11 cellular contexts compared by ENCODE assay signal in the genomic region with DNA sequence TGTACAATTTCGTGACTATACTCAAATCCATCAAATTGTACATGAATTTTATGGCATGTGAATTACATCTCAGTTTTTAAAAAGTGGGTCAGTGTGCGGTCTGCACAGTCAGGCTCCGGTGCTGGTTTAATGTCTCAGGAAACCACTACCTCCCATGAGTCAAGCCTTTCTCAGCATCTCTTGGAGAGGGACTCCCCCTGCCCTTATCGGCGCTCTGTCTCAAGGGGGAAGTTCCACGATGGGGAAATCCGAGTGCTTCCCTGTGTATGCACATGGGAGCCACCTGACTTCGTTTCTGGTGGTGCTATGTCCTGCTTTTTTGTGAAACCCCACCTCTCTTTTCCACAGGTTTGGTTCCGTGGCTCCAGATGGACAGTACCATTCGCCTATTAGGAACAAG.
DNase-seq lines count a peak whose midpoint lies in the region; ATAC-seq, FAIRE-seq and TF ChIP-seq lines count a peak whose summit lies in the region.
"Had no signal": no experiment of that assay in that cellular context is flagged by ENCODE, and none has a peak within 500 bp of the region (broad histone marks: within the 10 kb centered on the region; RNA-seq: fewer than 3 reads in every experiment).

No MANE protein-coding gene starts in this region.

- BruUV-seq in GM12878 (replicated peaks; lab: Mats Ljungman, UMichigan): no TSS peak

- no peak overlapping the region for H3K4me3 ChIP-seq in GM12878
- H3K4me3 ChIP-seq: testis had no signal

- peaks cover 3 to 8% of the 10 kb centered on the region in 2 donors for H3K9me3 Mint-ChIP-seq in stimulated activated naive B cell treated with anti-CD40 and anti-IgM and Interleukin-4, amounts not matched to agents 10 μg/mL and 1 μg/mL and 100 μg/mL, for 72 hours

- POLR2A ChIA-PET in GM12878 (lab: Charles Lee): no interaction called here

- H3K9ac ChIP-seq in GM12878 (ENCODE audit: control insufficient read depth, insufficient read depth, low read length): no peak overlapping the region

- TF ChIP-seq EP300 in GM12878 (IDR thresholded peaks at IDR 0.05; ENCODE audit: borderline replicate concordance in 1 of 2, control insufficient read depth in 1 of 2, low read depth in 2 of 2, low read length in 2 of 2): peak; percentile 29 to 41; a peak in 2 of 4 replicates

- H3K27ac ChIP-seq in GM12878 (ENCODE audit: control insufficient read depth, insufficient read depth) (no peak overlapping the region), foreskin keratinocyte (no peak overlapping the region)
- H3K27ac ChIP-seq: testis had no signal

- H3K27ac Mint-ChIP-seq in T-helper 17 cell: peak overlapping the region; percentile 91
- no peak overlapping the region for H3K27ac Mint-ChIP-seq in stimulated activated naive B cell treated with anti-CD40 and anti-IgM and Interleukin-4, amounts not matched to agents 10 μg/mL and 1 μg/mL and 100 μg/mL, for 72 hours

- H2AFZ ChIP-seq in GM12878 (ENCODE audit: control insufficient read depth, low read depth, low read length): no peak overlapping the region

- TF ChIP-seq CTCF in GM12878 (IDR thresholded peaks at IDR 0.05 in 2 of 3, conservative IDR thresholded peaks at IDR 0.05 in 1 of 3; ENCODE audit: control insufficient read depth in 2 of 3, extremely low read depth in 1 of 3, insufficient read depth in 1 of 3, low read depth in 3 of 3, low read length in 3 of 3) (no peak), foreskin keratinocyte (conservative IDR thresholded peaks at IDR 0.05) (no peak)

- TF ChIP-seq POLR2A in GM12878 (IDR thresholded peaks at IDR 0.05; ENCODE audit: low read depth, low read length): no peak

- H3K4me2 ChIP-seq in GM12878 (ENCODE audit: control insufficient read depth, insufficient read depth): peak overlapping the region; percentile 34; the same call in 1 of the 2 replicates

- peaks cover 15% of the 10 kb centered on the region for H3K4me1 ChIP-seq in GM12878 (ENCODE audit: control insufficient read depth, insufficient read depth, low read length)
- no peaks in the 10 kb centered on the region for H3K4me1 ChIP-seq in foreskin keratinocyte
- H3K4me1 ChIP-seq: testis had no signal

- H3K36me3 Mint-ChIP-seq in T-helper 17 cell (ENCODE audit: low read depth): no peaks in the 10 kb centered on the region
- H3K36me3 Mint-ChIP-seq in stimulated activated naive B cell treated with anti-CD40 and anti-IgM and Interleukin-4, amounts not matched to agents 10 μg/mL and 1 μg/mL and 100 μg/mL, for 72 hours: peaks cover 1 to 3% of the 10 kb centered on the region in 2 donors

- H3K4me1 Mint-ChIP-seq in T-helper 17 cell: peaks cover 5% of the 10 kb centered on the region
- peaks cover 40 to 45% of the 10 kb centered on the region in 2 donors for H3K4me1 Mint-ChIP-seq in stimulated activated naive B cell treated with anti-CD40 and anti-IgM and Interleukin-4, amounts not matched to agents 10 μg/mL and 1 μg/mL and 100 μg/mL, for 72 hours

- H3K27me3 ChIP-seq in GM12878 (replicated peaks in 1 of 2; ENCODE audit: control insufficient read depth in 2 of 2, insufficient read depth in 2 of 2, low read length in 1 of 2) (no peaks in the 10 kb centered on the region; a peak in 1 of 4 replicates), foreskin keratinocyte (peaks cover 13% of the 10 kb centered on the region)
- H3K27me3 ChIP-seq: testis had no signal

- CTCF ChIA-PET in GM12878 (lab: Yijun Ruan, JAX): no interaction called here

- TF ChIP-seq RAD21 in GM12878 (IDR thresholded peaks at IDR 0.05; ENCODE audit: insufficient read depth, low read depth, low read length): no peak

- in situ Hi-C loops in GM12878 (cut with MboI): loop anchor here (25.0 kb wide), 1 partner anchor 907 kb away; no protein-coding TSS in a partner anchor

- SMC1A ChIA-PET in GM12878 (lab: Charles Lee; ENCODE audit: uncharacterized antibody, unreplicated experiment): no interaction called here

- no peaks in the 10 kb centered on the region for H4K20me1 ChIP-seq in GM12878 (ENCODE audit: control insufficient read depth, insufficient read depth)

- H3K9me3 ChIP-seq in T-helper 17 cell (ENCODE audit: control insufficient read depth, low read length, poor library complexity, severe bottlenecking) (no peaks in the 10 kb centered on the region), GM12878 (replicated peaks; ENCODE audit: control insufficient read depth, insufficient read depth, low read length) (no peaks in the 10 kb centered on the region; the same call in 2 of the 3 replicates)
- H3K9me3 ChIP-seq: testis had no signal

- H3K4me3 Mint-ChIP-seq in T-helper 17 cell: peak overlapping the region; percentile 63
- H3K4me3 Mint-ChIP-seq in stimulated activated naive B cell treated with anti-CD40 and anti-IgM and Interleukin-4, amounts not matched to agents 10 μg/mL and 1 μg/mL and 100 μg/mL, for 72 hours: peak overlapping the region; percentile 52 to 68

- intact Hi-C loops in GM12878 (cut with micrococcal nuclease; ENCODE audit: unreplicated experiment): no loop called here

- RAD21 ChIA-PET in GM12878 (lab: Charles Lee; ENCODE audit: unreplicated experiment): interaction anchor here (1.4 kb wide), 1 partner anchor 129 kb away, joined by 5 read pairs; no protein-coding TSS in a partner anchor

- no peaks in the 10 kb centered on the region for H3K36me3 ChIP-seq in GM12878 (ENCODE audit: control insufficient read depth in 2 of 2, insufficient read depth in 2 of 2, low read length in 1 of 2)

- ATAC-seq in GM21825 (IDR thresholded peaks at IDR 0.05; ENCODE audit: unreplicated experiment) (peak; percentile 80), T-helper 17 cell (peak; percentile 99), GM12878 (peak; percentile 89), foreskin keratinocyte (no peak), HG03520 (IDR thresholded peaks at IDR 0.05; ENCODE audit: unreplicated experiment) (no peak)
- ATAC-seq in stimulated activated naive B cell treated with anti-CD40 and anti-IgM and Interleukin-4, amounts not matched to agents 10 μg/mL and 1 μg/mL and 100 μg/mL, for 72 hours (replicated peaks): peak; percentile 91 to 93
- ATAC-seq: left lobe of liver had no signal

- H3K79me2 ChIP-seq in GM12878 (ENCODE audit: control insufficient read depth, insufficient read depth, low read length): no peaks in the 10 kb centered on the region

- H3K27me3 Mint-ChIP-seq in T-helper 17 cell: peaks cover 7% of the 10 kb centered on the region
- H3K27me3 Mint-ChIP-seq in stimulated activated naive B cell treated with anti-CD40 and anti-IgM and Interleukin-4, amounts not matched to agents 10 μg/mL and 1 μg/mL and 100 μg/mL, for 72 hours: peaks cover 41 to 63% of the 10 kb centered on the region in 2 donors

- FAIRE-seq in GM12878 (lab: Jason Lieb, UNC): peak; percentile 7
- FAIRE-seq: GM19239 had no signal

- under 1% methylated on average over 10 of the region's 10 CpGs for WGBS in GM12878 (ENCODE audit: insufficient coverage, insufficient replicate concordance, low lambda C conversion rate, missing lambda C conversion rate)

- DNase-seq in T-helper 17 cell (peak; percentile 36 to 62 (median 54)), GM12878 (ENCODE audit: low read depth, low spot score) (peak; percentile 66), foreskin keratinocyte (no peak), NCI-H2081 treated with DMSO at 0.1 percent for 48 hours (lab: John Stamatoyannopoulos, UW) (no peak), hypothalamus (lab: John Stamatoyannopoulos, UW) (no peak)
- peak; percentile 84 for DNase-seq in stimulated activated naive B cell treated with anti-CD40 and anti-IgM and Interleukin-4, amounts not matched to agents 10 μg/mL and 1 μg/mL and 100 μg/mL, for 72 hours
- DNase-seq: testis had no signal

TF ChIP-seq in GM12878, 131 proteins besides CTCF, POLR2A, EP300 and RAD21 (continues in another document):
- TF ChIP-seq TCF3 (IDR thresholded peaks at IDR 0.05; ENCODE audit: borderline replicate concordance, insufficient read depth, low read depth, low read length): no peak
- TF ChIP-seq ZSCAN29 (IDR thresholded peaks at IDR 0.05): no peak
- TF ChIP-seq, protein P1, sequence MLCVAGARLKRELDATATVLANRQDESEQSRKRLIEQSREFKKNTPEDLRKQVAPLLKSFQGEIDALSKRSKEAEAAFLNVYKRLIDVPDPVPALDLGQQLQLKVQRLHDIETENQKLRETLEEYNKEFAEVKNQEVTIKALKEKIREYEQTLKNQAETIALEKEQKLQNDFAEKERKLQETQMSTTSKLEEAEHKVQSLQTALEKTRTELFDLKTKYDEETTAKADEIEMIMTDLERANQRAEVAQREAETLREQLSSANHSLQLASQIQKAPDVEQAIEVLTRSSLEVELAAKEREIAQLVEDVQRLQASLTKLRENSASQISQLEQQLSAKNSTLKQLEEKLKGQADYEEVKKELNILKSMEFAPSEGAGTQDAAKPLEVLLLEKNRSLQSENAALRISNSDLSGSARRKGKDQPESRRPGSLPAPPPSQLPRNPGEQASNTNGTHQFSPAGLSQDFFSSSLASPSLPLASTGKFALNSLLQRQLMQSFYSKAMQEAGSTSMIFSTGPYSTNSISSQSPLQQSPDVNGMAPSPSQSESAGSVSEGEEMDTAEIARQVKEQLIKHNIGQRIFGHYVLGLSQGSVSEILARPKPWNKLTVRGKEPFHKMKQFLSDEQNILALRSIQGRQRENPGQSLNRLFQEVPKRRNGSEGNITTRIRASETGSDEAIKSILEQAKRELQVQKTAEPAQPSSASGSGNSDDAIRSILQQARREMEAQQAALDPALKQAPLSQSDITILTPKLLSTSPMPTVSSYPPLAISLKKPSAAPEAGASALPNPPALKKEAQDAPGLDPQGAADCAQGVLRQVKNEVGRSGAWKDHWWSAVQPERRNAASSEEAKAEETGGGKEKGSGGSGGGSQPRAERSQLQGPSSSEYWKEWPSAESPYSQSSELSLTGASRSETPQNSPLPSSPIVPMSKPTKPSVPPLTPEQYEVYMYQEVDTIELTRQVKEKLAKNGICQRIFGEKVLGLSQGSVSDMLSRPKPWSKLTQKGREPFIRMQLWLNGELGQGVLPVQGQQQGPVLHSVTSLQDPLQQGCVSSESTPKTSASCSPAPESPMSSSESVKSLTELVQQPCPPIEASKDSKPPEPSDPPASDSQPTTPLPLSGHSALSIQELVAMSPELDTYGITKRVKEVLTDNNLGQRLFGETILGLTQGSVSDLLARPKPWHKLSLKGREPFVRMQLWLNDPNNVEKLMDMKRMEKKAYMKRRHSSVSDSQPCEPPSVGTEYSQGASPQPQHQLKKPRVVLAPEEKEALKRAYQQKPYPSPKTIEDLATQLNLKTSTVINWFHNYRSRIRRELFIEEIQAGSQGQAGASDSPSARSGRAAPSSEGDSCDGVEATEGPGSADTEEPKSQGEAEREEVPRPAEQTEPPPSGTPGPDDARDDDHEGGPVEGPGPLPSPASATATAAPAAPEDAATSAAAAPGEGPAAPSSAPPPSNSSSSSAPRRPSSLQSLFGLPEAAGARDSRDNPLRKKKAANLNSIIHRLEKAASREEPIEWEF (IDR thresholded peaks at IDR 0.05; ENCODE audit: insufficient replicate concordance, low read depth, low read length): no peak
- no peak for TF ChIP-seq NR2C1 (IDR thresholded peaks at IDR 0.05)
- no peak for TF ChIP-seq YY1 (IDR thresholded peaks at IDR 0.05; ENCODE audit: low read depth, low read length)
- TF ChIP-seq SPI1 (IDR thresholded peaks at IDR 0.05; ENCODE audit: borderline replicate concordance, insufficient read depth, low read depth, low read length): peak; percentile 22; the same call in 1 of the 2 replicates
- no peak for TF ChIP-seq NRF1 (conservative IDR thresholded peaks at IDR 0.05; ENCODE audit: low read depth, low read length)
- TF ChIP-seq MXI1 (IDR thresholded peaks at IDR 0.05; ENCODE audit: low read depth, low read length): no peak

Comparison
In these comparisons a context has a peak if more than half of its experiments do, and no peak if none do; other contexts are left out.
1. ATAC-seq: peak in GM21825 (single experiment), T-helper 17 cell (single experiment), GM12878 (single experiment) and stimulated activated naive B cell treated with anti-CD40 and anti-IgM and Interleukin-4, amounts not matched to agents 10 μg/mL and 1 μg/mL and 100 μg/mL, for 72 hours (2 of 2); none in foreskin keratinocyte (single experiment) and HG03520 (single experiment).
2. DNase-seq: peak in T-helper 17 cell (3 of 3), GM12878 (single experiment) and stimulated activated naive B cell treated with anti-CD40 and anti-IgM and Interleukin-4, amounts not matched to agents 10 μg/mL and 1 μg/mL and 100 μg/mL, for 72 hours (single experiment); none in foreskin keratinocyte (0 of 2), NCI-H2081 treated with DMSO at 0.1 percent for 48 hours (single experiment) and hypothalamus (0 of 51).